7 cellular contexts compared by ENCODE assay signal in the genomic region with DNA sequence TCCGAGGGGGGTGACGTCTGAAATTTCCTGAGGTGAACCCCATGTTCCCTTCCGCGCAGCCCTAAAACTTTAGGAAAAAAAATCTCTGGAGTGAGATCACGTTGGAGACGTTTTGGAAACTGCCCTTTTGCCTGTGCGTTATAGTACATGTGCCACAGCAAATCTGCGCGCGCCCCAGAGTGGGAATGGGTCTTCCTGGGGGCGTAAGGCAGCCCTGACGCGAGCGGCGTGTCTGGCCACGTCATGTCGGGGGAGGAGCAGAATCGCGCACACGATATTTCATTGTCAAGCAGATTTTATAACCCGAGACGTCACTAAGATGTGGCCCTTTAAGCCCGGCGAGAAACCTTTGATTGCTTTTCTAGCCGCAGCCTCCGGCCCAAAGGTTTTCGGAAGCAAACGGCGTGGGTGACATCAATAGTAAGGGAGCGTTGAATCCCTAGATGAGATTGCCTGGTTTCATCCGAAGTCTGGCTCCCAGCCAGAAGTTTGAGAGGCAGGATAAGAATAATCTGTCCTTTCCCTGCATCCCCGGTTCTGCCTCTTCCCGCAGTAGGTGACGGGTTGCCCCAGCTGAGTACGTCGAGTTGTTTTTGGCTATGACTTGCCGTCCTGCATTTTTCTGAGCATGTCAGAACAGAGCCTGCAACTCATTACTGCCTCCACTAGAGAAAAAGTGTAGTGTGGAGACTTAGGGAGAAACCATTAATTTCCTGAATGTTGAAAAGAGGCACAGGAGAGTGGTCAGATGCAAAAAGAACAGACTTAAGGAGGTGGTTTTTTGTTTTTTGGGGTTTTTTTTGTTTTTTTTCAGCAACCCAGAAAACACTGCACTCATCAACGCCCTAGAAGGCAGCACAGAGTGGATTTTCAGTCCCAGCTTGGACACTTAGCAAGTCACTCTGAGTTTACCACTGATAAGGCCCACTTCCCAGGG. TPM values are rescaled to one million over a fixed set of nuclear protein-coding genes. Genes with fewer than 3 reads are reported as not detected.
DNase-seq lines count a peak whose midpoint lies in the region; ATAC-seq and TF ChIP-seq lines count a peak whose summit lies in the region.

No MANE protein-coding gene starts in this region.

- H3K36me3 ChIP-seq in sigmoid colon: peaks cover 0 to under 1% (median 0%) of the 10 kb centered on the region in 4 donors

- no peaks in the 10 kb centered on the region for H3K27me3 ChIP-seq in sigmoid colon

- H3K36me3 Mint-ChIP-seq in T-helper 2 cell treated with Interferon-gamma antibody and Interleukin-4, amounts not matched to agents 5 μg/mL and 100 μg/mL, for 36 hours (ENCODE audit: low read depth): peaks cover 20% of the 10 kb centered on the region

- peak; percentile 16 for ATAC-seq in GM18508 (IDR thresholded peaks at IDR 0.05; ENCODE audit: insufficient read depth, unreplicated experiment)
- peak; percentile 73 for ATAC-seq in HG02970 (IDR thresholded peaks at IDR 0.05; ENCODE audit: low FRiP score, unreplicated experiment)

- peaks cover 48% of the 10 kb centered on the region for H3K4me1 Mint-ChIP-seq in T-helper 2 cell treated with Interferon-gamma antibody and Interleukin-4, amounts not matched to agents 5 μg/mL and 100 μg/mL, for 36 hours (ENCODE audit: low read depth)

- peak; percentile 86 for DNase-seq in NCI-H187 treated with DMSO at 0.1 percent for 48 hours (lab: John Stamatoyannopoulos, UW)
- peak; percentile 90 for DNase-seq in T-helper 2 cell treated with Interferon-gamma antibody and Interleukin-4, amounts not matched to agents 5 μg/mL and 100 μg/mL, for 36 hours (ENCODE audit: low spot score)
- DNase-seq in astrocyte of the spinal cord (ENCODE audit: low read depth, low spot score): peak; percentile 97
- peak; percentile 56 for DNase-seq in iPS DF 4.7 (ENCODE audit: extremely low read depth, low spot score)
- peak; percentile 97 for DNase-seq in sigmoid colon

- H3K4me3 ChIP-seq in astrocyte of the spinal cord (ENCODE audit: low read depth, low read length): peak overlapping the region; percentile 65
- peak overlapping the region; percentile 66 to 80 (median 70) for H3K4me3 ChIP-seq in sigmoid colon

- H3K27ac Mint-ChIP-seq in T-helper 2 cell treated with Interferon-gamma antibody and Interleukin-4, amounts not matched to agents 5 μg/mL and 100 μg/mL, for 36 hours: peak overlapping the region; percentile 96

- TF ChIP-seq CTCF in astrocyte of the spinal cord (IDR thresholded peaks at IDR 0.05; ENCODE audit: low read depth, low read length) (peak; percentile 7), sigmoid colon (IDR thresholded peaks at IDR 0.05) (peak in 2 of 4 experiments; percentile 14 to 17)

- intact Hi-C loops in sigmoid colon (cut with DNase I): loop anchor here (1.0 to 2.0 kb wide), 3 partner anchors 37 to 379 kb away; a partner anchor contains a TSS

- no peaks in the 10 kb centered on the region for H3K9me3 ChIP-seq in sigmoid colon

- H3K4me3 Mint-ChIP-seq in T-helper 2 cell treated with Interferon-gamma antibody and Interleukin-4, amounts not matched to agents 5 μg/mL and 100 μg/mL, for 36 hours: peak overlapping the region; percentile 85

- TF ChIP-seq EP300 in sigmoid colon (IDR thresholded peaks at IDR 0.05): peak; percentile 3 to 73 (median 47)

- no peaks in the 10 kb centered on the region for H3K27me3 Mint-ChIP-seq in T-helper 2 cell treated with Interferon-gamma antibody and Interleukin-4, amounts not matched to agents 5 μg/mL and 100 μg/mL, for 36 hours (ENCODE audit: low read depth)

- H3K9me3 Mint-ChIP-seq in T-helper 2 cell treated with Interferon-gamma antibody and Interleukin-4, amounts not matched to agents 5 μg/mL and 100 μg/mL, for 36 hours: no peaks in the 10 kb centered on the region

- in situ Hi-C loops in astrocyte of the spinal cord (cut with HindIII; ENCODE audit: low sequenced_read_pairs): no loop called here

- WGBS in sigmoid colon, 2 donors: 0 to 1% methylated on average over 38 of the region's 38 CpGs

- peaks cover 0 to 45% (median 28%) of the 10 kb centered on the region in 4 donors for H3K4me1 ChIP-seq in sigmoid colon

- peak; percentile 37 to 74 for TF ChIP-seq POLR2A in sigmoid colon (IDR thresholded peaks at IDR 0.05)

- H3K27ac ChIP-seq in sigmoid colon: peak overlapping the region; percentile 90 to 98 (median 96)

RNA-seq across cellular contexts. Expression of a gene that starts 0.8 kb away (rescaled TPM):
- total RNA-seq in sigmoid colon: 10 to 100 TPM; 11.1 to 19.6 (median 13.7) TPM
- polyA plus RNA-seq in sigmoid colon: 10 to 100 TPM; 53.1 to 54.1 (median 53.2) TPM

RNA-seq across cellular contexts. Expression of a gene that starts 18.6 kb away (rescaled TPM):
- 100 to 1,000 TPM; 178 to 251 (median 201) TPM for total RNA-seq in sigmoid colon
- polyA plus RNA-seq in sigmoid colon: 10 to 100 TPM in 2 of 3 donors, 1 to 10 TPM in 1; 8.3 to 66.2 (median 13.2) TPM

RNA-seq across cellular contexts. Expression of a gene that starts 24.3 kb away (rescaled TPM):
- total RNA-seq in sigmoid colon: 10 to 100 TPM; 15.0 to 23.3 (median 16.6) TPM
- 10 to 100 TPM; 13.6 to 26.9 (median 16.8) TPM for polyA plus RNA-seq in sigmoid colon

RNA-seq across cellular contexts. Expression of a gene that starts 33.2 kb away (rescaled TPM):
- 10 to 100 TPM; 49.2 to 80.4 (median 57.0) TPM for total RNA-seq in sigmoid colon
- polyA plus RNA-seq in sigmoid colon: 10 to 100 TPM; 58.5 to 75.2 (median 63.1) TPM

RNA-seq across cellular contexts. Expression of a gene that starts 37.2 kb away (rescaled TPM):
- total RNA-seq in sigmoid colon: 10 to 100 TPM; 10.2 to 35.7 (median 25.7) TPM
- 100 to 1,000 TPM in 1 of 3 donors, 10 to 100 TPM in 2; 73.3 to 104 (median 95.5) TPM for polyA plus RNA-seq in sigmoid colon

Comparison
In these comparisons a context has a peak if more than half of its experiments do, and no peak if none do; other contexts are left out.
1. Peak in every context shown above with its lines: DNase-seq, ATAC-seq, H3K4me3 ChIP-seq and H3K27ac ChIP-seq.